19 cellular contexts compared by ENCODE assay signal in the genomic region with DNA sequence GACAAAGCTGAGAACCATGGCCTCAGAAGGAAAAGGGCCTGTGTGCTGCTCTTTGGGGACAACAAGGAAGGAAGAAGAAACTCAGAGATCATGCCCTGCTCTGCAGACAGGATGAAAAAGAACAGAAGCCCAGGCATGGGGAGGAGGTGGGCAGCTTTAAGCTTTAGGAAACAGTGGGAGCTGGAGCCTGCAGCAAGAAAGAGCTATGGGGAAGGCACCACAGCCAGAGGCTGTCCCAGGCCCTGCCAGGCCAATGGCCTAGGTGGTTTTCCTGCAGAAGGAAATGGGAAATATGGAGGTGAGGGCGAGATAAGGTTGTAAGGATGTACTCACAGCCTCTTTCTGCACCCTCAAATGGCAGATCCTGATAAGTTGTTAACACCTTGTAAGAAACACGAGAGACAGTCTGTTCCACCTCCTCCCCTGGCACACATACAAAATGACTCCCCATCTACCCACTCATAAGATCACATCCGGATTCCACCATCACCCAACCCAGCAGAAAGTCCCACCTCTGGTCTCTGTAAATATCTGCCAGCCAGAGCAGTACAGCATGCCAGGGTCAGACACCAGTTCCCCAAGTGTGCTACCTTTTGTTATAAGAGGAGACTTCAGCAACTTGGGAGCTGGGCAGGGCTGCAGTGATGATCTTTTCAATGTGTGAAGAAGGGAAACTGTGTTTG.
A peak's percentile ranks its signal among the peaks of the same experiment; 100 is the strongest.
DNase-seq lines count a peak whose midpoint lies in the region; ATAC-seq, FAIRE-seq and TF ChIP-seq lines count a peak whose summit lies in the region.
"Had no signal": no experiment of that assay in that cellular context is flagged by ENCODE, and none has a peak within 500 bp of the region (broad histone marks: within the 10 kb centered on the region; RNA-seq: fewer than 3 reads in every experiment).

No MANE protein-coding gene starts in this region.

- no peak overlapping the region for H3K4me3 ChIP-seq in fibroblast of lung (replicated peaks in 1 of 4; ENCODE audit: control extremely low read depth in 1 of 4, insufficient read depth in 1 of 4, low read depth in 3 of 4, low read length in 4 of 4)
- H3K4me3 ChIP-seq: A549, cardiac muscle cell had no signal

- FAIRE-seq in HTR-8/SVneo (lab: Jason Lieb, UNC): peak; percentile 64
- FAIRE-seq: A549, urothelium cell line had no signal

- H3K9ac ChIP-seq in fibroblast of lung (ENCODE audit: insufficient read depth, low read length): no peak overlapping the region
- H3K9ac ChIP-seq: SK-N-SH had no signal

- no peak for TF ChIP-seq CTCF in fibroblast of lung (conservative IDR thresholded peaks at IDR 0.05 in 1 of 2, IDR thresholded peaks at IDR 0.05 in 1 of 2; ENCODE audit: low read depth in 1 of 2, low read length in 2 of 2)

- H3K27ac ChIP-seq in fibroblast of lung (ENCODE audit: insufficient read depth, low read length): no peak overlapping the region
- H3K27ac ChIP-seq: cardiac muscle cell had no signal

- DNase-seq in activated CD8-positive, alpha-beta memory T cell treated with anti-CD3 and anti-CD28 coated beads for 24 hours: peak; percentile 53
- DNase-seq in activated CD8-positive, alpha-beta memory T cell treated with anti-CD3 and anti-CD28 coated beads, Interleukin-2, amount 50 U/mL, for 4 hours: no peak
- DNase-seq in HTR-8/SVneo (ENCODE audit: insufficient read length, low spot score): no peak
- peak in 1 of 2 donors; percentile 45 for DNase-seq in fibroblast of lung (ENCODE audit: low read depth in 2 of 2)
- DNase-seq in DMS79 (lab: John Stamatoyannopoulos, UW): no peak
- DNase-seq: GDM1, glutamatergic neuron, GOT3, NCI-H1694 treated with DMSO at 0.1 percent for 48 hours, SK-N-SH had no signal

- no peak overlapping the region for H3K27ac Mint-ChIP-seq in stimulated activated memory B cell treated with anti-CD40 and anti-IgM and Interleukin-4, amounts not matched to agents 10 μg/mL and 1 μg/mL and 100 μg/mL, for 72 hours
- H3K27ac Mint-ChIP-seq: activated naive CD4-positive, alpha-beta T cell treated with anti-CD3 and anti-CD28 coated beads, Interleukin-2, amount 50 U/mL, for 72 hours; CD8-positive, alpha-beta T cell; progenitor cell of endocrine pancreas had no signal

- peak; percentile 64 for ATAC-seq in stimulated activated memory B cell treated with anti-CD40 and anti-IgM and Interleukin-4, amounts not matched to agents 10 μg/mL and 1 μg/mL and 100 μg/mL, for 72 hours
- ATAC-seq in GM21723 (IDR thresholded peaks at IDR 0.05; ENCODE audit: unreplicated experiment) (no peak), HG03460 (IDR thresholded peaks at IDR 0.05; ENCODE audit: unreplicated experiment) (no peak)
- ATAC-seq: A549; CD8-positive, alpha-beta T cell had no signal

- no peaks in the 10 kb centered on the region for H3K79me2 ChIP-seq in fibroblast of lung (ENCODE audit: control insufficient read depth, insufficient read depth, low read length)

- no peaks in the 10 kb centered on the region for H3K27me3 ChIP-seq in fibroblast of lung (ENCODE audit: control insufficient read depth, insufficient read depth, low read length)
- H3K27me3 ChIP-seq: cardiac muscle cell had no signal

- H3K4me2 ChIP-seq in fibroblast of lung (ENCODE audit: extremely low read depth, insufficient read depth, low read length): peak overlapping the region; percentile 95
- H3K4me2 ChIP-seq: A549, SK-N-SH had no signal

- H3K4me1 ChIP-seq in fibroblast of lung (ENCODE audit: control insufficient read depth, extremely low read depth, insufficient read depth, low read length): peaks cover 14% of the 10 kb centered on the region

- no peaks in the 10 kb centered on the region for H3K36me3 Mint-ChIP-seq in stimulated activated memory B cell treated with anti-CD40 and anti-IgM and Interleukin-4, amounts not matched to agents 10 μg/mL and 1 μg/mL and 100 μg/mL, for 72 hours
- H3K36me3 Mint-ChIP-seq: activated naive CD4-positive, alpha-beta T cell treated with anti-CD3 and anti-CD28 coated beads, Interleukin-2, amount 50 U/mL, for 72 hours; CD8-positive, alpha-beta T cell had no signal

- no peak overlapping the region for H2AFZ ChIP-seq in fibroblast of lung (ENCODE audit: low read length)

- peaks cover 17% of the 10 kb centered on the region for H3K27me3 Mint-ChIP-seq in stimulated activated memory B cell treated with anti-CD40 and anti-IgM and Interleukin-4, amounts not matched to agents 10 μg/mL and 1 μg/mL and 100 μg/mL, for 72 hours
- H3K27me3 Mint-ChIP-seq: progenitor cell of endocrine pancreas had no signal

- no peaks in the 10 kb centered on the region for H3K36me3 ChIP-seq in fibroblast of lung (ENCODE audit: control insufficient read depth, insufficient read depth, low read length)
- H3K36me3 ChIP-seq: cardiac muscle cell had no signal

- H3K4me1 Mint-ChIP-seq in stimulated activated memory B cell treated with anti-CD40 and anti-IgM and Interleukin-4, amounts not matched to agents 10 μg/mL and 1 μg/mL and 100 μg/mL, for 72 hours: peaks cover 6% of the 10 kb centered on the region

- no peaks in the 10 kb centered on the region for H3K9me3 ChIP-seq in fibroblast of lung (ENCODE audit: control insufficient read depth, insufficient read depth, low read depth, low read length)
- H3K9me3 ChIP-seq: A549, SK-N-SH had no signal

- H4K20me1 ChIP-seq in fibroblast of lung (ENCODE audit: control insufficient read depth, extremely low read depth, insufficient read depth, low read length): no peaks in the 10 kb centered on the region

- no peaks in the 10 kb centered on the region for H3K9me3 Mint-ChIP-seq in stimulated activated memory B cell treated with anti-CD40 and anti-IgM and Interleukin-4, amounts not matched to agents 10 μg/mL and 1 μg/mL and 100 μg/mL, for 72 hours
- H3K9me3 Mint-ChIP-seq: activated naive CD4-positive, alpha-beta T cell treated with anti-CD3 and anti-CD28 coated beads, Interleukin-2, amount 50 U/mL, for 72 hours; CD8-positive, alpha-beta T cell had no signal

- no peak overlapping the region for H3K4me3 Mint-ChIP-seq in stimulated activated memory B cell treated with anti-CD40 and anti-IgM and Interleukin-4, amounts not matched to agents 10 μg/mL and 1 μg/mL and 100 μg/mL, for 72 hours
- H3K4me3 Mint-ChIP-seq: CD8-positive, alpha-beta T cell had no signal
